ENCODE assay signal across 9 cellular contexts in the genomic region with DNA sequence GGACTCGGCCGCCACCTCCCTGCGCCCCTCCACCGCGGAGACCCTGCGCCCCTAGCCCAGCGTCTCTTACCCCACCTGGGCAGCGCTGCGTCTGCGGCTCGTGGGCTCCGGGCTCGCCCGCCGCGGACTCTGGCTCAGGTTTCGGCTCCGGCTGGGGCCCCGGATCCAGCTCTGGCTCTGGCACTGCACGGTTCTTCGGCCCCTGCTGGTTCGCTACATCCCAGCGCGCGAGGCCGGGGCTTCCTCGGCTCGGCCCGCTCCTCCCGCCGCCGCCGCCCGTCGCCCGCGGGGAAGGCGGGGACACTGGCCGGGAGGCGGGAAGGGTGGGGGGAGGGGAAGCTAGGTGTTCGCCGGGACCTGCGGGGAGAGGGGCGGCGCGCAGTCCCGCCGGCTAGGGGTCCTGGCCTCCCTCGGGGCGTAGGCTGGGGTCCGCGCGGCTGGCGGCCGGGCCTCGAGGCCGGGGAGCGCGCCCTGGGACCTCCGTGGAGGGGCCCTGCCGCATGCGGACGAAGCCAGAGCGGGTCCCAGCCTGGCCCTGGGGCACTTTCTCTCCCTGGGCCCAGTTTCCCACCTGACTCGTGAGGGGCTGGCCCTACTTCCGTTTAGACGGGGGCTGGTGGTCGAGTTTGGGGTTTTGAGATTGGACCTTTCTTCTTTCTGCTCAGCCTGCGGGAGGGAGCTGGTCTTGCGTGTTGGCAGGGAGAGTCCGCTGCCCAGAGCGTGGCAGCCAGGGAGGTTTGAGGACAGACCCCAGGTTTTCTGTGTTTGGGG. TPM values are rescaled to one million over a fixed set of nuclear protein-coding genes. Genes with fewer than 3 reads are reported as not detected.
DNase-seq lines count a peak whose midpoint lies in the region; ATAC-seq and TF ChIP-seq lines count a peak whose summit lies in the region.
"Had no signal": no experiment of that assay in that cellular context is flagged by ENCODE, and none has a peak within 500 bp of the region (broad histone marks: within the 10 kb centered on the region; RNA-seq: fewer than 3 reads in every experiment).

No MANE protein-coding gene starts in this region.

- H3K27me3 Mint-ChIP-seq in naive B cell: peaks cover 71 to 90% (median 75%) of the 10 kb centered on the region in 3 donors
- peaks cover 65% of the 10 kb centered on the region for H3K27me3 Mint-ChIP-seq in activated naive CD4-positive, alpha-beta T cell treated with anti-CD3 and anti-CD28 coated beads for 36 hours (ENCODE audit: low read depth)

- H3K27me3 ChIP-seq in HUES48 (ENCODE audit: control insufficient read depth, insufficient read depth, low read length): peaks cover 100% of the 10 kb centered on the region
- peaks cover 49% of the 10 kb centered on the region for H3K27me3 ChIP-seq in effector memory CD4-positive, alpha-beta T cell (replicated peaks; ENCODE audit: control insufficient read depth, insufficient read depth, low read length, poor library complexity, severe bottlenecking)

- peak; percentile 35 to 48 for ATAC-seq in naive B cell (ENCODE audit: low read depth in 2 of 2)
- ATAC-seq in HG03139 (IDR thresholded peaks at IDR 0.05; ENCODE audit: unreplicated experiment): no peak
- ATAC-seq in GM18505 (IDR thresholded peaks at IDR 0.05; ENCODE audit: unreplicated experiment): no peak

- intact Hi-C loops in activated naive CD4-positive, alpha-beta T cell treated with anti-CD3 and anti-CD28 coated beads for 36 hours (cut with micrococcal nuclease): loop anchor here (5.0 kb wide), 1 partner anchor 453 kb away; no protein-coding TSS in a partner anchor

- no peak overlapping the region for H3K9ac ChIP-seq in HUES48 (ENCODE audit: low read depth, low read length)

- no peak for TF ChIP-seq POLR2A in GM18505 (IDR thresholded peaks at IDR 0.05; ENCODE audit: borderline replicate concordance, extremely low read depth, insufficient read depth, insufficient read length)

- peak overlapping the region; percentile 39 for H3K4me3 ChIP-seq in AG04449 (ENCODE audit: low read depth, low read length)
- peak overlapping the region; percentile 48 for H3K4me3 ChIP-seq in HUES48 (ENCODE audit: low read depth, low read length)
- peak overlapping the region; percentile 12 for H3K4me3 ChIP-seq in effector memory CD4-positive, alpha-beta T cell (ENCODE audit: insufficient read depth, low read depth, low read length, poor library complexity, severe bottlenecking)

- H3K4me3 Mint-ChIP-seq in naive B cell: peak overlapping the region in 7 of 8 donors; percentile 42 to 86 (median 65)
- no peak overlapping the region for H3K4me3 Mint-ChIP-seq in activated naive CD4-positive, alpha-beta T cell treated with anti-CD3 and anti-CD28 coated beads for 36 hours

- H3K4me1 ChIP-seq in HUES48 (ENCODE audit: control insufficient read depth, insufficient read depth, low read length): peaks cover 13% of the 10 kb centered on the region; the same call in 1 of the 2 replicates
- peaks cover 15% of the 10 kb centered on the region for H3K4me1 ChIP-seq in effector memory CD4-positive, alpha-beta T cell (ENCODE audit: control insufficient read depth, insufficient read depth, low read length, poor library complexity, severe bottlenecking)

- DNase-seq in AG04449 (ENCODE audit: low read depth, low spot score) (no peak), naive B cell (no peak)
- no peak for DNase-seq in effector memory CD4-positive, alpha-beta T cell
- no peak for DNase-seq in effector CD8-positive, alpha-beta T cell (lab: John Stamatoyannopoulos, UW)
- DNase-seq in activated naive CD4-positive, alpha-beta T cell treated with anti-CD3 and anti-CD28 coated beads for 36 hours: no peak
- DNase-seq: DMS79 had no signal

- no peak overlapping the region for H3K27ac ChIP-seq in HUES48 (ENCODE audit: low read depth, low read length)
- no peak overlapping the region for H3K27ac ChIP-seq in effector memory CD4-positive, alpha-beta T cell (ENCODE audit: insufficient read depth, low read length, poor library complexity, severe bottlenecking)

- H3K4me1 Mint-ChIP-seq in naive B cell: peaks cover 9 to 33% (median 19%) of the 10 kb centered on the region in 3 donors
- H3K4me1 Mint-ChIP-seq in activated naive CD4-positive, alpha-beta T cell treated with anti-CD3 and anti-CD28 coated beads for 36 hours (ENCODE audit: low read depth): peaks cover 13% of the 10 kb centered on the region

- no peak for TF ChIP-seq CTCF in AG04449 (IDR thresholded peaks at IDR 0.05; ENCODE audit: insufficient read depth, low read length, missing control alignments)

- POLR2A ChIA-PET in AG04449 (lab: Yijun Ruan, JAX): no interaction called here

- no peaks in the 10 kb centered on the region for H3K9me3 ChIP-seq in HUES48 (ENCODE audit: control insufficient read depth, insufficient read depth, low read length)
- no peaks in the 10 kb centered on the region for H3K9me3 ChIP-seq in effector memory CD4-positive, alpha-beta T cell (ENCODE audit: control insufficient read depth, low read length)

- peak overlapping the region in 1 of 6 donors; percentile 89 for H3K27ac Mint-ChIP-seq in naive B cell
- H3K27ac Mint-ChIP-seq in activated naive CD4-positive, alpha-beta T cell treated with anti-CD3 and anti-CD28 coated beads for 36 hours: no peak overlapping the region

- CTCF ChIA-PET in AG04449 (lab: Yijun Ruan, JAX): no interaction called here
- CTCF ChIA-PET in activated naive CD4-positive, alpha-beta T cell treated with anti-CD3 and anti-CD28 coated beads for 36 hours (lab: Charles Lee): no interaction called here

- peaks cover 0 to 1% (median 0%) of the 10 kb centered on the region in 7 donors for H3K9me3 Mint-ChIP-seq in naive B cell
- H3K9me3 Mint-ChIP-seq in activated naive CD4-positive, alpha-beta T cell treated with anti-CD3 and anti-CD28 coated beads for 36 hours: no peaks in the 10 kb centered on the region

- peaks cover 0 to 6% of the 10 kb centered on the region in 2 donors for H3K36me3 Mint-ChIP-seq in naive B cell
- H3K36me3 Mint-ChIP-seq in activated naive CD4-positive, alpha-beta T cell treated with anti-CD3 and anti-CD28 coated beads for 36 hours (ENCODE audit: low read depth): no peaks in the 10 kb centered on the region

- H3K36me3 ChIP-seq in HUES48 (ENCODE audit: control insufficient read depth, insufficient read depth, low read length): no peaks in the 10 kb centered on the region
- H3K36me3 ChIP-seq in effector memory CD4-positive, alpha-beta T cell (ENCODE audit: control insufficient read depth, insufficient read depth, low read length): no peaks in the 10 kb centered on the region

RNA-seq across cellular contexts. Expression of a gene that starts 5.7 kb away (rescaled TPM):
- not detected for polyA plus RNA-seq in naive B cell (ENCODE audit: low read depth in 6 of 6)
- total RNA-seq in activated naive CD4-positive, alpha-beta T cell treated with anti-CD3 and anti-CD28 coated beads for 36 hours: under 1 TPM in 1 of 2 experiments, not detected in 1; 0.25 TPM

Comparison
In these comparisons a context has a peak if more than half of its experiments do, and no peak if none do; other contexts are left out.
1. ATAC-seq: peak in naive B cell (2 of 2); none in HG03139 (single experiment) and GM18505 (single experiment).
2. Peak in every context shown above with its lines, with median percentiles within 50 percentile points of each other: H3K4me3 ChIP-seq.